1 cellular context compared by ENCODE assay signal in genomic region chr9:34651286-34651685, GRCh38.
TF ChIP-seq lines count a peak whose summit lies in the region.

No MANE protein-coding gene starts in this region.

TF ChIP-seq in GM23338, 12 proteins besides CTCF, POLR2A, EP300 and RAD21:
- TF ChIP-seq ZNF462 (CRISPR knock-in tag; IDR thresholded peaks at IDR 0.05), result no peak
- TF ChIP-seq JUNB (IDR thresholded peaks at IDR 0.05; ENCODE audit: unreplicated experiment), result no peak
- TF ChIP-seq REST (IDR thresholded peaks at IDR 0.05; ENCODE audit: unreplicated experiment), result no peak
- TF ChIP-seq EZH2 (IDR thresholded peaks at IDR 0.05; ENCODE audit: low read depth, unreplicated experiment), result no peak
